ENCODE assay signal across 11 cellular contexts in genomic region chr1:241532864-241533263, GRCh38. TPM values are rescaled to one million over a fixed set of nuclear protein-coding genes. Genes with fewer than 3 reads are reported as not detected.
DNase-seq lines count a peak whose midpoint lies in the region; ATAC-seq and TF ChIP-seq lines count a peak whose summit lies in the region.
"Had no signal": no experiment of that assay in that cellular context is flagged by ENCODE, and none has a peak within 500 bp of the region (broad histone marks: within the 10 kb centered on the region; RNA-seq: fewer than 3 reads in every experiment).

No MANE protein-coding gene starts in this region.

- no peaks in the 10 kb centered on the region for H3K9me3 Mint-ChIP-seq in progenitor cell of endocrine pancreas (ENCODE audit: low read depth)

- H3K27ac Mint-ChIP-seq in progenitor cell of endocrine pancreas = no peak overlapping the region

- DNase-seq in GM12864 (ENCODE audit: low read depth) (no peak), germinal center (ENCODE audit: low spot score) (peak; percentile 19), progenitor cell of endocrine pancreas (ENCODE audit: low spot score, unreplicated experiment) (no peak), NCI-H187 treated with DMSO at 0.1 percent for 48 hours (lab: John Stamatoyannopoulos, UW) (no peak), AG08396 (ENCODE audit: low spot score) (no peak), NCI-H2227 treated with DMSO at 0.1 percent for 48 hours (lab: John Stamatoyannopoulos, UW) (no peak)
- DNase-seq: activated CD8-positive, alpha-beta memory T cell treated with anti-CD3 and anti-CD28 coated beads, Interleukin-2, amount 10 ng/mL, durations not matched to agents 7 days and 5 days; testis had no signal

- no peaks in the 10 kb centered on the region for H3K36me3 Mint-ChIP-seq in progenitor cell of endocrine pancreas (ENCODE audit: insufficient read depth)

- H3K4me3 ChIP-seq in GM12864 (ENCODE audit: low read depth, low read length) = peak overlapping the region; percentile 20
- H3K4me3 ChIP-seq: testis had no signal

- ATAC-seq in GM19455 (IDR thresholded peaks at IDR 0.05; ENCODE audit: unreplicated experiment) (peak; percentile 61), HG03135 (IDR thresholded peaks at IDR 0.05; ENCODE audit: unreplicated experiment) (peak; percentile 68)

- H3K27me3 Mint-ChIP-seq in progenitor cell of endocrine pancreas = no peaks in the 10 kb centered on the region

- TF ChIP-seq CTCF in GM12864 (IDR thresholded peaks at IDR 0.05; ENCODE audit: low read depth, low read length, missing control alignments) (no peak), progenitor cell of endocrine pancreas (IDR thresholded peaks at IDR 0.05; ENCODE audit: unreplicated experiment) (no peak)

- no peak overlapping the region for H3K4me3 Mint-ChIP-seq in progenitor cell of endocrine pancreas (ENCODE audit: low read depth)

- H3K4me1 Mint-ChIP-seq in progenitor cell of endocrine pancreas (ENCODE audit: low read depth) = peaks cover 10% of the 10 kb centered on the region

RNA-seq across cellular contexts. Expression of gene KMO, which starts 0.7 kb away (rescaled TPM):
- total RNA-seq in progenitor cell of endocrine pancreas = not detected in 2 replicates
- total RNA-seq: activated CD8-positive, alpha-beta memory T cell treated with anti-CD3 and anti-CD28 coated beads, Interleukin-2, amount 10 ng/mL, durations not matched to agents 7 days and 5 days; osteocyte had no signal

RNA-seq across cellular contexts. Expression of gene FH, which starts 13.3 kb away (rescaled TPM):
- 59.7 and 64.2 TPM in 2 replicates for total RNA-seq in progenitor cell of endocrine pancreas
